ENCODE assay signal across 8 cellular contexts in the genomic region with DNA sequence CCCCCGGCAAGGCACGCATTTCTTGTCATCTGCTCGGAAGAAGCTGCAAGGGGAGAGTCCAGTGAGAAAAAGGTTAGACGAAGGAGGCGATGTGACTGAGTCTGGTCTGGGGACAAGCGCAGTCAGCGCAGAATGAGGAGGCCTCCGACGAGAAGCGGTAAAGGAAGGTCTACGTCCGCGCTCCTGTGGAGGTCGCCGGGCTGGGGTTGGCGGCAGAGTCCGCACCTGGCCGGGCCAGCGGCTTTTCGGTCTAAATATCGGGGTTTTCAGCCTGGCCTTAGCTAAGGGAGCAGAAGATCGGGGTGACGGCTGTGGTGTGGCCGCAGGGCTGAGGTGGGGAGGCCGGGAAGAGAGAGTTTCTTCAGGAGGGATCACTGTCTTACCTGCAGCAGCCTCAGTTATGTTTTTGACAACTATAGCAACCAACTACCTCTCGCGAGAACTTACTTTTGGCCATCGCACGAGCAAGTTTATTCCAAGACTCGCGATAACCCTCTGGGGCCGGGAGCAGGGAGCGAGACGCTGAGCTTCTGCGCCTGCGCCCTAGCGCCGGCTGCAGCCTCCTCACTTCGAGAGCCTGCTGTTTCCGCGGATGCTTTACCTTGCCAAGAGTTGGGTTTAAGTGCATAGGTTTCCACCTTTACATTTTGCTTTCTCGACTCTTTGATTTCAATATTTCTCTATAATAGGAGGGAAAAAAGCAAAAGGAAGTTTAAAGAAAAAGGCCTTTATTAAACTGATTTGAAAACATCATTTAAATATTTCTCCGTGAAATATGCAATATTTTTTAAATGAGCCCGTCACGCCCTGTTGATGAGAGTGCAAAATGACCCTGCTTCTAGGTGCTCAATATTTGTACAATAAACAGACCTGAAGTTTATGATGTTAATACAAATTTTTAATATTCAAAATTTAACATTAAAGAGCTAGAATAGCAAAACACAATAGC.
A peak's percentile ranks its signal among the peaks of the same experiment; 100 is the strongest.
DNase-seq lines count a peak whose midpoint lies in the region; ATAC-seq lines count a peak whose summit lies in the region.

A gene (minus strand): TSS at position 534 of the 949 bp plus-strand sequence. CDS start 4,068 bp downstream, outside the sequence.

- ATAC-seq in GM18909 (IDR thresholded peaks at IDR 0.05; ENCODE audit: poor library complexity, unreplicated experiment) (peak; percentile 94), HG03175 (IDR thresholded peaks at IDR 0.05; ENCODE audit: unreplicated experiment) (peak; percentile 91)

- DNase-seq in ACHN (peak; percentile 99), NCI-H345 (lab: John Stamatoyannopoulos, UW) (peak; percentile 95), iris pigment epithelial cell (ENCODE audit: low read depth) (peak; percentile 92), smooth muscle cell of the brain vasculature (ENCODE audit: low read depth, low spot score) (peak; percentile 92)
- DNase-seq in activated CD4-positive, CD25-positive, alpha-beta regulatory T cell (lab: John Stamatoyannopoulos, UW), result peak; percentile 64 to 85 (median 81)
- DNase-seq in central memory CD4-positive, alpha-beta T cell, result peak; percentile 95

- in situ Hi-C loops in ACHN (cut with HindIII; ENCODE audit: low pct_ligation_motif_present, low pct_unique_long_range_greater_than_20kb, low sequenced_read_pairs), result no loop called here

Comparison
In these comparisons a context has a peak if more than half of its experiments do, and no peak if none do; other contexts are left out.
1. Peak in every context shown above with its lines: DNase-seq and ATAC-seq.